Comparison of ENCODE assay signal across 8 cellular contexts in the genomic region with DNA sequence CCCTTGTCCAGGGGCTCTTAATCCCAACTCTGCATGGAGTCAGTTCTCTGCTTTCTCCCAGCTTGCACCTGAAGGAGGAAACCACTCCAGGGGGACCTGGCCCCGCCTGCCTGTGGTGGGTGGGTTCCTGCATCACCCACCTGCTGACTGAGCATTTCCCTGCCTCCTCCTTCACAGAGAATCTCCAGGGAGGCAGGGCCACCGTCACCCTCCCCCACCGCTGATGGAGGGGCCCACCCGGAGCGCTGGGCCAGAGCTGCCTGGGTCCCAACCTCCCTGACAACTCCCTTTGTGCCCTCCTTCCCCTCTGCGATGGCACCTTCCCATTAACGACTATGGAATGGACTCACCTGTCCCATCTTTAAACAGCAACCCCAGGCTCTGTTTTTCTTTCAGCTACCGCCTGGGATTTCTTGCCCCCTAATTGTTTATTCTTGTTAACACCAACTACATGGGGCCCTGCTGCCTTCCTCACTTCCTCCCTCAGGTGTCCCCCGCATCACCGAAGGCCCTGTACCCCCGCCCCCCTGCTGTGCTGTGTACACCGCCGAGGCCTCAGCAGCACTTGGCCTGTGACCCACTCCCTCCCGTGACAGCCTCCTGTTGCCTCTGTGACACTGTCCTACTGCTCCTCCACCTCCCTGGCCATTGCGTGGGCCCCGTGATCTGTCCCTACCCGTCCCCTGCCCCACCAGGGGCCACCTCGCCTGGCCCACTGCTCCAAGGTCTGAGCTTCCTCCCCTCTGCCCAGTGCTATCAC. TPM values are rescaled to one million over a fixed set of nuclear protein-coding genes. Genes with fewer than 3 reads are reported as not detected.
DNase-seq lines count a peak whose midpoint lies in the region; ATAC-seq and TF ChIP-seq lines count a peak whose summit lies in the region.

No MANE protein-coding gene starts in this region.

- no peak for TF ChIP-seq CTCF in A673 (conservative IDR thresholded peaks at IDR 0.05; ENCODE audit: low read depth, low read length)
- no peak for TF ChIP-seq CTCF in ascending aorta (IDR thresholded peaks at IDR 0.05)
- no peak for TF ChIP-seq CTCF in lower lobe of right lung (IDR thresholded peaks at IDR 0.05)

- POLR2A ChIA-PET in A673 (lab: Charles Lee; ENCODE audit: low non-redundant PET) = interaction anchor here (0.5 kb wide), 2 partner anchors 254 to 495 kb away, joined by 3 to 17 read pairs; a partner anchor contains a TSS

- peak; percentile 3 for ATAC-seq in HG02759 (IDR thresholded peaks at IDR 0.05; ENCODE audit: unreplicated experiment)
- peak in 1 of 2 donors; percentile 3 for ATAC-seq in lower lobe of right lung
- ATAC-seq in HG03139 (IDR thresholded peaks at IDR 0.05; ENCODE audit: unreplicated experiment) = no peak

- H3K9me3 ChIP-seq in A673 (ENCODE audit: low read depth, low read length, poor library complexity, severe bottlenecking) (no peaks in the 10 kb centered on the region), ascending aorta (no peaks in the 10 kb centered on the region), lower lobe of right lung (no peaks in the 10 kb centered on the region)

- H3K36me3 ChIP-seq in A673 (ENCODE audit: insufficient read depth, low read length, poor library complexity, severe bottlenecking) = peaks cover 54% of the 10 kb centered on the region
- H3K36me3 ChIP-seq in ascending aorta = no peaks in the 10 kb centered on the region
- peaks cover 4% of the 10 kb centered on the region for H3K36me3 ChIP-seq in lower lobe of right lung

- no peak for DNase-seq in A673 (ENCODE audit: low spot score)
- no peak for DNase-seq in ascending aorta (ENCODE audit: low spot score in 2 of 2)
- no peak for DNase-seq in lower lobe of right lung
- no peak for DNase-seq in putamen (ENCODE audit: low spot score)
- no peak for DNase-seq in erythroblast (lab: John Stamatoyannopoulos, UW)
- no peak for DNase-seq in NOMO-1 treated with DMSO at 0.1 percent for 48 hours (lab: John Stamatoyannopoulos, UW; ENCODE audit: unreplicated experiment)

- BruUV-seq in A673 (replicated peaks; lab: Mats Ljungman, UMichigan) = no TSS peak

- H3K4me3 ChIP-seq in A673 (ENCODE audit: low read depth, low read length, poor library complexity, severe bottlenecking) (peak overlapping the region; percentile 71), ascending aorta (peak overlapping the region; percentile 61 to 67), lower lobe of right lung (peak overlapping the region; percentile 67)

- H3K27me3 ChIP-seq in A673 (replicated peaks; ENCODE audit: insufficient read depth, low read depth, low read length, poor library complexity) = no peaks in the 10 kb centered on the region
- H3K27me3 ChIP-seq in ascending aorta = no peaks in the 10 kb centered on the region
- H3K27me3 ChIP-seq in lower lobe of right lung (ENCODE audit: low read depth) = no peaks in the 10 kb centered on the region

- intact Hi-C loops in A673 (cut with micrococcal nuclease; ENCODE audit: unreplicated experiment) (no loop called here), ascending aorta (cut with DNase I) (loop anchor here (2.0 kb wide), 1 partner anchor 54 kb away; a partner anchor contains a TSS), lower lobe of right lung (cut with DNase I) (no loop called here)

- H3K4me1 ChIP-seq in A673 (ENCODE audit: insufficient read depth, low read length, poor library complexity, severe bottlenecking) (peaks cover 14% of the 10 kb centered on the region), ascending aorta (peaks cover 0 to 8% of the 10 kb centered on the region in 2 donors), lower lobe of right lung (peaks cover 16% of the 10 kb centered on the region)

- CTCF ChIA-PET in A673 (lab: Charles Lee) = interaction anchor here (1.1 kb wide), 1 partner anchor 43 kb away, joined by 11 read pairs; no protein-coding TSS in a partner anchor

- no peak for TF ChIP-seq POLR2A in erythroblast (IDR thresholded peaks at IDR 0.05; ENCODE audit: low read length)

- H3K27ac ChIP-seq in A673 (ENCODE audit: low read depth, low read length, poor library complexity, severe bottlenecking) (peak overlapping the region; percentile 81), ascending aorta (no peak overlapping the region), lower lobe of right lung (no peak overlapping the region)

RNA-seq across cellular contexts. Expression of a gene that starts 0.8 kb away (rescaled TPM):
- total RNA-seq in A673 (2021) (48.5 and 51.9 TPM in 2 replicates), ascending aorta (not detected), lower lobe of right lung (0.68 TPM)

RNA-seq across cellular contexts. Expression of a gene that starts 12.0 kb away (rescaled TPM):
- total RNA-seq in A673 (2021) (1.6 and 2.9 TPM in 2 replicates), ascending aorta (not detected), lower lobe of right lung (0.24 TPM)

RNA-seq across cellular contexts. Expression of a gene that starts 15.9 kb away (rescaled TPM):
- total RNA-seq in A673 (2021) (24.2 and 27.1 TPM in 2 replicates), ascending aorta (22.5 TPM), lower lobe of right lung (40.2 TPM)

RNA-seq across cellular contexts. Expression of a gene that starts 29.8 kb away (rescaled TPM):
- total RNA-seq in A673 (2021) (71.7 and 76.1 TPM in 2 replicates), ascending aorta (0.43 TPM), lower lobe of right lung (3.4 TPM)

RNA-seq across cellular contexts. Expression of a gene that starts 54.7 kb away (rescaled TPM):
- total RNA-seq in A673 (2021) = 231 and 252 TPM in 2 replicates
- total RNA-seq in ascending aorta = 91.9 TPM
- 313 TPM for total RNA-seq in lower lobe of right lung

Comparison
In these comparisons a context has a peak if more than half of its experiments do, and no peak if none do; other contexts are left out.
1. RNA of a gene that starts 0.8 kb away (total RNA-seq): 48.5 to 51.9 TPM in A673; 0.68 TPM in lower lobe of right lung (single experiment) and not detected in ascending aorta (single experiment); every median in the first group is over 10 times any median in the second.
2. Peak in every context shown above with its lines, with median percentiles within 50 percentile points of each other: H3K4me3 ChIP-seq.